8 cellular contexts compared by ENCODE assay signal in the genomic region with DNA sequence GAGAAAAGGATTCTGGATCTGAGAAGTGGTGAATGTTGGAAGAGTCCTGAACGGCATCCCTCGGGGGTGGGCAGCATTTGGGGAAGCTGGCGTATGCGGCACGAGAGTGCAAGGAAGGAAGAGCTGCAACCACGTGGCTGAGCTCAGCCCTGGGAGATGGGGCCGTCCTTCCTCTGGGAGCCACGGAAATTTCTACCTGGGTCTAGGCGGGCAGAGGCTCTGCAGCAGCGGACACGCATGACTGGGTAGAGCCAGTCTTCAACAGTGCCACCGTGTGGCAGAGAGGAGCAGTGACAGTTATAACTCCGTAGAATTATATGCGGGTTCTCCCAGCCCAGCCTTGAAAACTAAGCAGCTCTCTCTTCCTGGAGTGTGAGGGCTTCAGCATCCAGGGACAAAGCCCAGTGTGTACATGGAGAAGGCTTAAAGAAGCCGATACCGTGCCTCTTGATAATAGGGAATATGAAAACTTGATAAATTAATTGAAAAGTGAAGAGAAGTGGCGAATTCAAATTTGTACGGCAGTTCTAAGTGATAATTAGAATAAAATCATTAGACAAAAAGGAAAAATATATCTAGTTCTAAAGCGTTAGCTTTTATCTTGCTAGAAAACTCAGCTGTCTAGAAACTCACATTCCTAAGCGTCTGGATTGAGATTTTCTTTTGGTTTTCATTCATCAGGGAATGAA.
DNase-seq lines count a peak whose midpoint lies in the region; ATAC-seq and TF ChIP-seq lines count a peak whose summit lies in the region.

No MANE protein-coding gene starts in this region.

- CTCF ChIA-PET in A673 (lab: Charles Lee) = interaction anchor here (0.7 to 1.9 kb wide), 2 partner anchors 12 to 326 kb away, joined by 3 to 6 read pairs; no protein-coding TSS in a partner anchor

- peaks cover 7% of the 10 kb centered on the region for H3K27me3 ChIP-seq in A673 (replicated peaks; ENCODE audit: insufficient read depth, low read depth, low read length, poor library complexity)

- H3K9me3 ChIP-seq in A673 (ENCODE audit: low read depth, low read length, poor library complexity, severe bottlenecking) = no peaks in the 10 kb centered on the region

- no peaks in the 10 kb centered on the region for H3K4me1 ChIP-seq in A673 (ENCODE audit: insufficient read depth, low read length, poor library complexity, severe bottlenecking)

- POLR2A ChIA-PET in A673 (lab: Charles Lee; ENCODE audit: low non-redundant PET) = no interaction called here

- H3K36me3 ChIP-seq in A673 (ENCODE audit: insufficient read depth, low read length, poor library complexity, severe bottlenecking) = no peaks in the 10 kb centered on the region

- DNase-seq in A673 (ENCODE audit: low spot score) (peak; percentile 75), NCI-H2171 (lab: John Stamatoyannopoulos, UW) (peak; percentile 25), cerebellum (ENCODE audit: low spot score) (peak; percentile 30), left colon (peak; percentile 70 to 73)
- DNase-seq in stimulated activated CD4-positive, alpha-beta T cell treated with anti-CD3 and anti-CD28 coated beads, TNF-alpha, amount 100 ng/mL, for 24 hours (ENCODE audit: low read depth in 3 of 3) = peak; percentile 5 to 32 (median 27)

- intact Hi-C loops in A673 (cut with micrococcal nuclease; ENCODE audit: unreplicated experiment) (loop anchor here (2.0 kb wide), 2 partner anchors 326 to 398 kb away; no protein-coding TSS in a partner anchor), left colon (cut with DNase I, micrococcal nuclease) (loop anchor here in 1 of 2 donors (10.0 kb wide), 2 partner anchors 328 to 398 kb away; no protein-coding TSS in a partner anchor)

- TF ChIP-seq CTCF in A673 (conservative IDR thresholded peaks at IDR 0.05; ENCODE audit: low read depth, low read length) (peak; percentile 86), WI38 (IDR thresholded peaks at IDR 0.05; ENCODE audit: low read depth, low read length) (peak; percentile 74)

- H3K27ac ChIP-seq in A673 (ENCODE audit: low read depth, low read length, poor library complexity, severe bottlenecking) = no peak overlapping the region

- BruUV-seq in A673 (replicated peaks; lab: Mats Ljungman, UMichigan) = no TSS peak

- H3K4me3 ChIP-seq in A673 (ENCODE audit: low read depth, low read length, poor library complexity, severe bottlenecking) (no peak overlapping the region), WI38 (ENCODE audit: low read depth, low read length) (no peak overlapping the region)

- ATAC-seq in GM18511 (IDR thresholded peaks at IDR 0.05; ENCODE audit: unreplicated experiment) (peak; percentile 94), HG03045 (IDR thresholded peaks at IDR 0.05; ENCODE audit: unreplicated experiment) (peak; percentile 73), left colon (peak; percentile 99)

Comparison
In these comparisons a context has a peak if more than half of its experiments do, and no peak if none do; other contexts are left out.
1. DNase-seq: peak in every context shown above with its lines; median percentile 75 in A673; 72 in left colon; 30 in cerebellum; 27 in stimulated activated CD4-positive, alpha-beta T cell treated with anti-CD3 and anti-CD28 coated beads, TNF-alpha, amount 100 ng/mL, for 24 hours; 25 in NCI-H2171.